ENCODE assay signal across 9 cellular contexts in the genomic region with DNA sequence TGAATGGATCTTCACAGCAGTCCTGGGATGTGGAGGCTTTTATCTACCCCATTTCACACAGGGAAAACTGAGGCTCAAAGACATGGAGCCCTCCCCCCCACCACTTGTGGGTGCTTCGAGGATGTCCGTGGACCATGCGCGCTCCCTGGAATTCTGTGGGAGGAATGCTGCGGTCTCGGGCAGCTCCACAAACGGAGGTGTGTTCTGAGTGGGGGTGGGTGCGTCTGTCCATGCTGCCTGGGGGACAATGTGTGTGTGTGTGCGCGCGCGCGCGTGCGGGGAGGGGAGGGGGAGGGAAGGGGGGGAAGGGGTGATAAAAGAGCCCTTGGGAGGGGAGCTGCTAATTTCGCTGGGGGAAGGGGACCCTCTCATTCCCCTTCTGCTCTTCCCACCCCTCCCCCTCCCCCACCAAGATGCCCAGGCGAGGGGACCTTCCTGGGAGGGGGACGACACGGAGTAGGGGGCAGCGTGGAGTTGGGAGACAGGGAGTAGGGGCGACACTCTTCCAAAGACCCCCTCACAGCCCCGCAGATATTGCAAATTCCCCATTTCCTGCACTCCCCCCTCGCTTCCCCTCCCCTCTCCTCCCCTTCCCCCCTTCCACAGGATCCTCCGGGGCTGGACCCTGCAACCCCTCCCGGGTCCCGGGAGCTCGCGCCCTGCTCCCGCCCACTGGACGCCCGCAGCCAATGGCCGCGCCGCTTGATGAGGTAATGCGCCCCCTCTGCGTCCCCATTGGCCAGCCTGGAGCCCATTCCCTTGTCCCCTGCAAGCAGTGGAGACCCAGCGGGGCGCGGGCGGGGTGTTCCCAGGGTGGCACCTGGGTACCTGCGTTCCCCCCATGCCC. TPM values are rescaled to one million over a fixed set of nuclear protein-coding genes. Genes with fewer than 3 reads are reported as not detected.
DNase-seq lines count a peak whose midpoint lies in the region; TF ChIP-seq lines count a peak whose summit lies in the region.
"Had no signal": no experiment of that assay in that cellular context is flagged by ENCODE, and none has a peak within 500 bp of the region (broad histone marks: within the 10 kb centered on the region; RNA-seq: fewer than 3 reads in every experiment).

No MANE protein-coding gene starts in this region.

- H3K4me3 Mint-ChIP-seq in endothelial cell (ENCODE audit: unreplicated experiment) (peak overlapping the region; percentile 85), progenitor cell of endocrine pancreas (ENCODE audit: low read depth) (peak overlapping the region; percentile 75)

- no peaks in the 10 kb centered on the region for H3K9me3 Mint-ChIP-seq in endothelial cell (ENCODE audit: unreplicated experiment)
- peaks cover 4% of the 10 kb centered on the region for H3K9me3 Mint-ChIP-seq in progenitor cell of endocrine pancreas (ENCODE audit: low read depth)

- H3K27me3 Mint-ChIP-seq in endothelial cell (ENCODE audit: unreplicated experiment) (peaks cover 4% of the 10 kb centered on the region), progenitor cell of endocrine pancreas (peaks cover 33% of the 10 kb centered on the region)

- H3K27ac Mint-ChIP-seq in endothelial cell (ENCODE audit: unreplicated experiment) (no peak overlapping the region), progenitor cell of endocrine pancreas (peak overlapping the region; percentile 88)

- no peaks in the 10 kb centered on the region for H3K4me1 Mint-ChIP-seq in endothelial cell (ENCODE audit: unreplicated experiment)
- peaks cover 2% of the 10 kb centered on the region for H3K4me1 Mint-ChIP-seq in progenitor cell of endocrine pancreas (ENCODE audit: low read depth)

- no peak for TF ChIP-seq CTCF in endothelial cell (IDR thresholded peaks at IDR 0.05; ENCODE audit: unreplicated experiment)
- TF ChIP-seq CTCF in progenitor cell of endocrine pancreas (IDR thresholded peaks at IDR 0.05; ENCODE audit: unreplicated experiment) = no peak

- DNase-seq in NCI-H510A treated with DMSO at 0.1 percent for 48 hours (lab: John Stamatoyannopoulos, UW) (peak; percentile 25), NCI-H510A (lab: John Stamatoyannopoulos, UW) (no peak), NCI-H2227 treated with DMSO at 0.1 percent for 48 hours (lab: John Stamatoyannopoulos, UW) (peak; percentile 82), endothelial cell (ENCODE audit: low spot score) (peak; percentile 88), progenitor cell of endocrine pancreas (ENCODE audit: low spot score, unreplicated experiment) (peak; percentile 87), SIG-M5 treated with dmso at 0.1 percent for 504 hours (lab: John Stamatoyannopoulos, UW; ENCODE audit: unreplicated experiment) (no peak), GF-D8 (lab: John Stamatoyannopoulos, UW) (no peak)
- no peak for DNase-seq in activated naive CD4-positive, alpha-beta T cell (lab: John Stamatoyannopoulos, UW)

- H3K36me3 Mint-ChIP-seq in endothelial cell (ENCODE audit: low read depth, unreplicated experiment) (no peaks in the 10 kb centered on the region), progenitor cell of endocrine pancreas (ENCODE audit: insufficient read depth) (peaks cover 1% of the 10 kb centered on the region)

RNA-seq across cellular contexts. Expression of gene ZNRF4, which starts 18.9 kb away (rescaled TPM):
- total RNA-seq in endothelial cell (ENCODE audit: unreplicated experiment) (not detected), progenitor cell of endocrine pancreas (not detected in 2 replicates)
- total RNA-seq: endothelial cell of umbilical vein had no signal

Comparison
In these comparisons a context has a peak if more than half of its experiments do, and no peak if none do; other contexts are left out.
1. DNase-seq: peak in NCI-H510A treated with DMSO at 0.1 percent for 48 hours (single experiment), NCI-H2227 treated with DMSO at 0.1 percent for 48 hours (single experiment), endothelial cell (single experiment) and progenitor cell of endocrine pancreas (single experiment); none in NCI-H510A (single experiment), SIG-M5 treated with dmso at 0.1 percent for 504 hours (single experiment), activated naive CD4-positive, alpha-beta T cell (0 of 4) and GF-D8 (single experiment).